Comparison of ENCODE assay signal across 19 cellular contexts in genomic region chr4:11343536-11343935, GRCh38.
"Had no signal": no experiment of that assay in that cellular context is flagged by ENCODE, and none has a peak within 500 bp of the region (broad histone marks: within the 10 kb centered on the region; RNA-seq: fewer than 3 reads in every experiment).

No MANE protein-coding gene starts in this region.

- ATAC-seq: esophagus mucosa; gastrocnemius medialis; naive thymus-derived CD4-positive, alpha-beta T cell; psoas muscle; sciatic nerve; stimulated activated naive B cell treated with anti-CD40 and anti-IgM and Interleukin-4, amounts not matched to agents 10 μg/mL and 1 μg/mL and 100 μg/mL, for 72 hours; stimulated activated naive CD8-positive, alpha-beta T cell treated with anti-CD3 and anti-CD28 coated beads, Interleukin-15, amount 100 ng/mL, for 72 hours had no signal

- H3K27ac ChIP-seq: dorsolateral prefrontal cortex, gastrocnemius medialis, parathyroid adenoma, psoas muscle, spleen, testis, transverse colon had no signal

- DNase-seq: cortex of kidney; dorsolateral prefrontal cortex; effector CD8-positive, alpha-beta T cell; gastrocnemius medialis; naive thymus-derived CD4-positive, alpha-beta T cell; nephron progenitor cell; psoas muscle; retina; spleen; stimulated activated CD4-positive, alpha-beta T cell treated with anti-CD3 and anti-CD28 coated beads, Interleukin-15, amount 100 ng/mL, for 24 hours; stimulated activated CD4-positive, alpha-beta T cell treated with anti-CD3 and anti-CD28 coated beads, Interleukin-1b, Interleukin-23, amount 100 ng/mL, for 48 hours; stimulated activated CD4-positive, alpha-beta T cell treated with anti-CD3 and anti-CD28 coated beads, Interleukin-4, amount 100 ng/mL, for 24 hours; stimulated activated naive B cell treated with anti-CD40 and anti-IgM and Interleukin-4, amounts not matched to agents 10 μg/mL and 1 μg/mL and 100 μg/mL, for 72 hours; stimulated activated naive CD8-positive, alpha-beta T cell treated with anti-CD3 and anti-CD28 coated beads, Interleukin-15, amount 100 ng/mL, for 72 hours; testis; transverse colon had no signal

- H3K27me3 Mint-ChIP-seq: stimulated activated naive B cell treated with anti-CD40 and anti-IgM and Interleukin-4, amounts not matched to agents 10 μg/mL and 1 μg/mL and 100 μg/mL, for 72 hours; stimulated activated naive CD8-positive, alpha-beta T cell treated with anti-CD3 and anti-CD28 coated beads, Interleukin-15, amount 100 ng/mL, for 72 hours had no signal

- H3K36me3 ChIP-seq: gastrocnemius medialis, spleen, transverse colon had no signal

- H3K4me1 ChIP-seq: gastrocnemius medialis, parathyroid adenoma, psoas muscle, testis, transverse colon had no signal

- H3K9ac ChIP-seq: parathyroid adenoma had no signal

- H3K4me3 ChIP-seq: dorsolateral prefrontal cortex, gastrocnemius medialis, psoas muscle, spleen, testis, transverse colon had no signal

- H3K9me3 ChIP-seq: gastrocnemius medialis, psoas muscle, spleen, testis, transverse colon had no signal

- H3K4me3 Mint-ChIP-seq: naive thymus-derived CD4-positive, alpha-beta T cell; nephron progenitor cell; stimulated activated naive B cell treated with anti-CD40 and anti-IgM and Interleukin-4, amounts not matched to agents 10 μg/mL and 1 μg/mL and 100 μg/mL, for 72 hours; stimulated activated naive CD8-positive, alpha-beta T cell treated with anti-CD3 and anti-CD28 coated beads, Interleukin-15, amount 100 ng/mL, for 72 hours had no signal

- H3K27me3 ChIP-seq: gastrocnemius medialis, spleen, testis, transverse colon had no signal

- H3K27ac Mint-ChIP-seq: naive thymus-derived CD4-positive, alpha-beta T cell; nephron progenitor cell; stimulated activated naive B cell treated with anti-CD40 and anti-IgM and Interleukin-4, amounts not matched to agents 10 μg/mL and 1 μg/mL and 100 μg/mL, for 72 hours; stimulated activated naive CD8-positive, alpha-beta T cell treated with anti-CD3 and anti-CD28 coated beads, Interleukin-15, amount 100 ng/mL, for 72 hours had no signal

- H3K36me3 Mint-ChIP-seq: naive thymus-derived CD4-positive, alpha-beta T cell; stimulated activated naive B cell treated with anti-CD40 and anti-IgM and Interleukin-4, amounts not matched to agents 10 μg/mL and 1 μg/mL and 100 μg/mL, for 72 hours had no signal

- H3K4me1 Mint-ChIP-seq: naive thymus-derived CD4-positive, alpha-beta T cell; nephron progenitor cell; stimulated activated naive CD8-positive, alpha-beta T cell treated with anti-CD3 and anti-CD28 coated beads, Interleukin-15, amount 100 ng/mL, for 72 hours had no signal

- H3K9me3 Mint-ChIP-seq: naive thymus-derived CD4-positive, alpha-beta T cell; nephron progenitor cell; stimulated activated naive B cell treated with anti-CD40 and anti-IgM and Interleukin-4, amounts not matched to agents 10 μg/mL and 1 μg/mL and 100 μg/mL, for 72 hours; stimulated activated naive CD8-positive, alpha-beta T cell treated with anti-CD3 and anti-CD28 coated beads, Interleukin-15, amount 100 ng/mL, for 72 hours had no signal
